In genomic region chr2:221255862-221256261, GRCh38 we compare ENCODE assay signal across 21 cellular contexts.
DNase-seq lines count a peak whose midpoint lies in the region; ATAC-seq and TF ChIP-seq lines count a peak whose summit lies in the region.
"Had no signal": no experiment of that assay in that cellular context is flagged by ENCODE, and none has a peak within 500 bp of the region (broad histone marks: within the 10 kb centered on the region; RNA-seq: fewer than 3 reads in every experiment).

No MANE protein-coding gene starts in this region.

- peaks cover 3% of the 10 kb centered on the region for H3K9me3 Mint-ChIP-seq in neural crest cell
- H3K9me3 Mint-ChIP-seq: activated naive CD8-positive, alpha-beta T cell treated with anti-CD3 and anti-CD28 coated beads, Interleukin-2, amount 50 U/mL, for 24 hours had no signal

- no peak for TF ChIP-seq CTCF in neural crest cell (conservative IDR thresholded peaks at IDR 0.05)

- no peak overlapping the region for H3K4me3 Mint-ChIP-seq in neural crest cell
- H3K4me3 Mint-ChIP-seq: activated naive CD8-positive, alpha-beta T cell treated with anti-CD3 and anti-CD28 coated beads, Interleukin-2, amount 50 U/mL, for 24 hours; natural killer cell had no signal

- peaks cover 20% of the 10 kb centered on the region for H3K4me1 Mint-ChIP-seq in neural crest cell
- H3K4me1 Mint-ChIP-seq: activated naive CD8-positive, alpha-beta T cell treated with anti-CD3 and anti-CD28 coated beads, Interleukin-2, amount 50 U/mL, for 24 hours; natural killer cell had no signal

- H3K27ac Mint-ChIP-seq in neural crest cell (ENCODE audit: unreplicated experiment) = peak overlapping the region; percentile 93
- H3K27ac Mint-ChIP-seq: activated naive CD8-positive, alpha-beta T cell treated with anti-CD3 and anti-CD28 coated beads, Interleukin-2, amount 50 U/mL, for 24 hours; natural killer cell had no signal

- H3K36me3 Mint-ChIP-seq in neural crest cell (ENCODE audit: low read depth) = no peaks in the 10 kb centered on the region
- H3K36me3 Mint-ChIP-seq: natural killer cell had no signal

- no peaks in the 10 kb centered on the region for H3K27me3 Mint-ChIP-seq in neural crest cell (ENCODE audit: low read depth)

- DNase-seq in ELF-1 (ENCODE audit: low read depth, low spot score) (peak; percentile 47), NCI-H2227 (lab: John Stamatoyannopoulos, UW; ENCODE audit: unreplicated experiment) (peak; percentile 62), globus pallidus (ENCODE audit: low spot score) (peak; percentile 50), neural crest cell (ENCODE audit: low read depth, low spot score) (peak; percentile 17), NCI-H1694 (lab: John Stamatoyannopoulos, UW) (no peak)
- DNase-seq: activated CD4-positive, alpha-beta T cell treated with anti-CD3 and anti-CD28 coated beads, Interleukin-2, amount 50 U/mL, for 4 hours; activated effector memory CD4-positive, alpha-beta T cell treated with Interleukin-2 at 50 U/mL for 16 hours; activated naive CD8-positive, alpha-beta T cell treated with anti-CD3 and anti-CD28 coated beads, Interleukin-2, amount 50 U/mL, for 24 hours; effector memory CD4-positive, alpha-beta T cell; esophagus squamous epithelium; GF-D8; left colon; natural killer cell; NCI-H1436 treated with DMSO at 0.1 percent for 48 hours; NK-92 treated with Interleukin-12 subunit alpha and Interleukin-12 subunit beta, amount 100 ng/mL, for 24 hours; stimulated activated CD4-positive, alpha-beta T cell treated with anti-CD3 and anti-CD28 coated beads, Interleukin-1b, Interleukin-23, amount 100 ng/mL, for 48 hours; T-helper 2 cell; WERI-Rb-1 had no signal

- ATAC-seq in HG03039 (IDR thresholded peaks at IDR 0.05; ENCODE audit: unreplicated experiment) (no peak), HG03175 (IDR thresholded peaks at IDR 0.05; ENCODE audit: unreplicated experiment) (no peak), GM18502 (IDR thresholded peaks at IDR 0.05; ENCODE audit: poor library complexity, unreplicated experiment) (no peak)
- ATAC-seq: activated naive CD8-positive, alpha-beta T cell treated with anti-CD3 and anti-CD28 coated beads, Interleukin-2, amount 50 U/mL, for 24 hours; left colon; natural killer cell had no signal
